Comparison of ENCODE assay signal across 1 cellular context in genomic region chr12:47078733-47079364, GRCh38.
TF ChIP-seq lines count a peak whose summit lies in the region.

No MANE protein-coding gene starts in this region.

TF ChIP-seq in GM23338, 12 proteins besides CTCF, POLR2A, EP300 and RAD21 (continued from another document):
- TF ChIP-seq ZNF462 (CRISPR knock-in tag; IDR thresholded peaks at IDR 0.05) (no peak), CREB1 (CRISPR knock-in tag; IDR thresholded peaks at IDR 0.05; ENCODE audit: low read depth) (no peak), EZH2 (IDR thresholded peaks at IDR 0.05; ENCODE audit: low read depth, unreplicated experiment) (no peak), ZNF331 (CRISPR knock-in tag; IDR thresholded peaks at IDR 0.05; ENCODE audit: low read depth) (no peak), POLR2AphosphoS5 (IDR thresholded peaks at IDR 0.05; ENCODE audit: low read depth) (no peak), JUNB (IDR thresholded peaks at IDR 0.05; ENCODE audit: unreplicated experiment) (no peak)
TF ChIP-seq in GM23338: peak in this region for 0.
